In genomic region chr2:26298638-26299393, GRCh38 we compare ENCODE assay signal across 8 cellular contexts. TPM values are rescaled to one million over a fixed set of nuclear protein-coding genes. Genes with fewer than 3 reads are reported as not detected.
A peak's percentile ranks its signal among the peaks of the same experiment; 100 is the strongest.
DNase-seq lines count a peak whose midpoint lies in the region; ATAC-seq and TF ChIP-seq lines count a peak whose summit lies in the region.

No MANE protein-coding gene starts in this region.

- no peak for TF ChIP-seq CTCF in neural cell (IDR thresholded peaks at IDR 0.05; ENCODE audit: poor library complexity, severe bottlenecking)

- H3K27me3 ChIP-seq in neural cell (ENCODE audit: insufficient read depth, low read depth, low read length), result no peaks in the 10 kb centered on the region

- no peaks in the 10 kb centered on the region for H3K36me3 ChIP-seq in neural cell (ENCODE audit: insufficient read depth, low read length)

- no peaks in the 10 kb centered on the region for H3K36me3 Mint-ChIP-seq in activated CD8-positive, alpha-beta memory T cell treated with anti-CD3 and anti-CD28 coated beads, Interleukin-2, amount 10 ng/mL, durations not matched to agents 7 days and 5 days

- CTCF ChIA-PET in activated CD8-positive, alpha-beta memory T cell treated with anti-CD3 and anti-CD28 coated beads, Interleukin-2, amount 10 ng/mL, durations not matched to agents 7 days and 5 days (lab: Charles Lee), result interaction anchor here (1.0 to 1.1 kb wide), 2 partner anchors 10 to 279 kb away, joined by 3 read pairs; no protein-coding TSS in a partner anchor

- peak overlapping the region; percentile 26 for H3K9ac ChIP-seq in neural cell (ENCODE audit: low read length)

- peak overlapping the region; percentile 11 for H2AFZ ChIP-seq in neural cell (ENCODE audit: low read depth, low read length)

- H3K27me3 Mint-ChIP-seq in activated CD8-positive, alpha-beta memory T cell treated with anti-CD3 and anti-CD28 coated beads, Interleukin-2, amount 10 ng/mL, durations not matched to agents 7 days and 5 days, result peaks cover 20% of the 10 kb centered on the region

- no peaks in the 10 kb centered on the region for H3F3A ChIP-seq in neural cell (ENCODE audit: insufficient read depth, low read length, poor library complexity, severe bottlenecking)

- no peak for TF ChIP-seq EP300 in neural cell (conservative IDR thresholded peaks at IDR 0.05; ENCODE audit: poor library complexity, severe bottlenecking)

- H3K9me2 ChIP-seq in neural cell (ENCODE audit: insufficient read depth, low read length), result no peaks in the 10 kb centered on the region

- no peak overlapping the region for H3K4me3 Mint-ChIP-seq in activated CD8-positive, alpha-beta memory T cell treated with anti-CD3 and anti-CD28 coated beads, Interleukin-2, amount 10 ng/mL, durations not matched to agents 7 days and 5 days

- H3K27ac ChIP-seq in neural cell (ENCODE audit: low read length), result no peak overlapping the region

- no peaks in the 10 kb centered on the region for H3K9me3 ChIP-seq in neural cell (ENCODE audit: low read length)

- H3K9me3 Mint-ChIP-seq in activated CD8-positive, alpha-beta memory T cell treated with anti-CD3 and anti-CD28 coated beads, Interleukin-2, amount 10 ng/mL, durations not matched to agents 7 days and 5 days (ENCODE audit: low read depth), result no peaks in the 10 kb centered on the region

- peak overlapping the region; percentile 40 for H3K4me3 ChIP-seq in neural cell (ENCODE audit: low read length)

- H4K20me1 ChIP-seq in neural cell (ENCODE audit: insufficient read depth), result no peaks in the 10 kb centered on the region

- no peak overlapping the region for H3K27ac Mint-ChIP-seq in activated CD8-positive, alpha-beta memory T cell treated with anti-CD3 and anti-CD28 coated beads, Interleukin-2, amount 10 ng/mL, durations not matched to agents 7 days and 5 days

- no peak for TF ChIP-seq RAD21 in neural cell (conservative IDR thresholded peaks at IDR 0.05)

- no peak overlapping the region for H3K4me2 ChIP-seq in neural cell (ENCODE audit: low read length)

- no peak for DNase-seq in activated CD4-positive, CD25-positive, alpha-beta regulatory T cell (lab: John Stamatoyannopoulos, UW)
- DNase-seq in activated CD8-positive, alpha-beta memory T cell treated with anti-CD3 and anti-CD28 coated beads, Interleukin-2, amount 10 ng/mL, durations not matched to agents 7 days and 5 days, result peak; percentile 47
- DNase-seq in fibroblast of peridontal ligament (ENCODE audit: extremely low read depth), result peak; percentile 67
- DNase-seq in NCI-H1930 (lab: John Stamatoyannopoulos, UW), result no peak
- DNase-seq in SHP77 (lab: John Stamatoyannopoulos, UW), result no peak

- H3K4me1 Mint-ChIP-seq in activated CD8-positive, alpha-beta memory T cell treated with anti-CD3 and anti-CD28 coated beads, Interleukin-2, amount 10 ng/mL, durations not matched to agents 7 days and 5 days, result no peaks in the 10 kb centered on the region

- no peaks in the 10 kb centered on the region for H3K79me2 ChIP-seq in neural cell (replicated peaks; ENCODE audit: insufficient read depth, low read length)

- ATAC-seq in activated CD4-positive, CD25-positive, alpha-beta regulatory T cell treated with anti-CD3 and anti-CD28 coated beads, Interleukin-2, amount 50 U/mL, for 24 hours, result peak; percentile 39 to 41
- peak; percentile 55 for ATAC-seq in activated CD8-positive, alpha-beta memory T cell treated with anti-CD3 and anti-CD28 coated beads, Interleukin-2, amount 10 ng/mL, durations not matched to agents 7 days and 5 days
- no peak for ATAC-seq in GM18861 (IDR thresholded peaks at IDR 0.05; ENCODE audit: unreplicated experiment)

TF ChIP-seq in neural cell, 6 proteins besides CTCF, POLR2A, EP300 and RAD21:
- TF ChIP-seq REST (IDR thresholded peaks at IDR 0.05; ENCODE audit: borderline replicate concordance) (no peak), SMC3 (conservative IDR thresholded peaks at IDR 0.05; ENCODE audit: poor library complexity) (no peak), POLR2AphosphoS5 (IDR thresholded peaks at IDR 0.05) (no peak), EZH2 (IDR thresholded peaks at IDR 0.05; ENCODE audit: borderline replicate concordance, insufficient read depth, low read length, poor library complexity, severe bottlenecking) (no peak), MXI1 (conservative IDR thresholded peaks at IDR 0.05; ENCODE audit: poor library complexity, severe bottlenecking) (no peak), TAF1 (IDR thresholded peaks at IDR 0.05; ENCODE audit: low read depth) (no peak)

RNA-seq across cellular contexts. Expression of gene SELENOI, which starts 47.1 kb away (rescaled TPM):
- total RNA-seq in activated CD8-positive, alpha-beta memory T cell treated with anti-CD3 and anti-CD28 coated beads, Interleukin-2, amount 10 ng/mL, durations not matched to agents 7 days and 5 days, result 10 to 100 TPM; 38.4 to 41.3 TPM
- polyA plus RNA-seq in neural cell, result 22.4 and 25.2 TPM in 2 replicates
- 71.8 and 76.9 TPM in 2 replicates for polyA minus RNA-seq in neural cell

RNA-seq across cellular contexts. Expression of gene ADGRF3, which starts 47.8 kb away (rescaled TPM):
- total RNA-seq in activated CD8-positive, alpha-beta memory T cell treated with anti-CD3 and anti-CD28 coated beads, Interleukin-2, amount 10 ng/mL, durations not matched to agents 7 days and 5 days, result 1 to 10 TPM; 3.7 to 4.6 TPM
- 0.12 and 0.42 TPM in 2 replicates for polyA plus RNA-seq in neural cell
- polyA minus RNA-seq in neural cell, result 0.97 TPM in 1 of 2 replicates, not detected in the other

RNA-seq across cellular contexts. Expression of gene HADHB, which starts 54.1 kb away (rescaled TPM):
- total RNA-seq in activated CD8-positive, alpha-beta memory T cell treated with anti-CD3 and anti-CD28 coated beads, Interleukin-2, amount 10 ng/mL, durations not matched to agents 7 days and 5 days, result 10 to 100 TPM; 55.8 to 83.5 TPM
- 30.1 and 30.5 TPM in 2 replicates for polyA plus RNA-seq in neural cell
- 39.0 and 44.8 TPM in 2 replicates for polyA minus RNA-seq in neural cell

RNA-seq across cellular contexts. Expression of gene HADHA, which starts 54.4 kb away (rescaled TPM):
- total RNA-seq in activated CD8-positive, alpha-beta memory T cell treated with anti-CD3 and anti-CD28 coated beads, Interleukin-2, amount 10 ng/mL, durations not matched to agents 7 days and 5 days, result 100 to 1,000 TPM; 117 to 145 TPM
- 34.3 and 40.0 TPM in 2 replicates for polyA plus RNA-seq in neural cell
- polyA minus RNA-seq in neural cell, result 74.0 and 80.9 TPM in 2 replicates

Comparison
In these comparisons a context has a peak if more than half of its experiments do, and no peak if none do; other contexts are left out.
1. DNase-seq: peak in activated CD8-positive, alpha-beta memory T cell treated with anti-CD3 and anti-CD28 coated beads, Interleukin-2, amount 10 ng/mL, durations not matched to agents 7 days and 5 days (single experiment) and fibroblast of peridontal ligament (single experiment); none in activated CD4-positive, CD25-positive, alpha-beta regulatory T cell (0 of 4), NCI-H1930 (0 of 2) and SHP77 (0 of 2).